In genomic region chr1:181514298-181515290, GRCh38 we compare ENCODE assay signal across 9 cellular contexts.
DNase-seq lines count a peak whose midpoint lies in the region; ATAC-seq lines count a peak whose summit lies in the region.
"Had no signal": no experiment of that assay in that cellular context is flagged by ENCODE, and none has a peak within 500 bp of the region (broad histone marks: within the 10 kb centered on the region; RNA-seq: fewer than 3 reads in every experiment).

No MANE protein-coding gene starts in this region.

- peak; percentile 93 for DNase-seq in DMS53 treated with DMSO at 0.1 percent for 48 hours (lab: John Stamatoyannopoulos, UW; ENCODE audit: unreplicated experiment)
- DNase-seq in NOMO-1 (lab: John Stamatoyannopoulos, UW; ENCODE audit: unreplicated experiment in 2 of 2) = peak; percentile 27 to 46
- DNase-seq in kidney glomerular epithelial cell (lab: John Stamatoyannopoulos, UW) = no peak
- no peak for DNase-seq in superior temporal gyrus (ENCODE audit: extremely low spot score)
- no peak for DNase-seq in retina
- no peak for DNase-seq in glomerular visceral epithelial cell (ENCODE audit: extremely low spot score)
- DNase-seq: cerebellar nuclear complex had no signal

- ATAC-seq in GM19395 (IDR thresholded peaks at IDR 0.05; ENCODE audit: unreplicated experiment) (peak; percentile 88), HG03175 (IDR thresholded peaks at IDR 0.05; ENCODE audit: unreplicated experiment) (peak; percentile 92)

Comparison
In these comparisons a context has a peak if more than half of its experiments do, and no peak if none do; other contexts are left out.
1. DNase-seq: peak in DMS53 treated with DMSO at 0.1 percent for 48 hours (single experiment) and NOMO-1 (2 of 2); none in kidney glomerular epithelial cell (single experiment), superior temporal gyrus (single experiment), retina (single experiment) and glomerular visceral epithelial cell (single experiment).